Comparison of ENCODE assay signal across 1 cellular context in genomic region chr19:45279587-45280192, GRCh38.
TF ChIP-seq lines count a peak whose summit lies in the region.

No MANE protein-coding gene starts in this region.

TF ChIP-seq in H1, 55 proteins besides CTCF, POLR2A, EP300 and RAD21:
- no peak for TF ChIP-seq SRF (IDR thresholded peaks at IDR 0.05; ENCODE audit: low read depth, low read length)
- no peak for TF ChIP-seq TEAD4 (IDR thresholded peaks at IDR 0.05; ENCODE audit: low read depth, low read length)
- no peak for TF ChIP-seq HDAC2 (IDR thresholded peaks at IDR 0.05; ENCODE audit: borderline replicate concordance in 1 of 2, low read depth in 2 of 2, low read length in 2 of 2)
- TF ChIP-seq BRCA1 (IDR thresholded peaks at IDR 0.05; ENCODE audit: low read depth, low read length) = no peak
- TF ChIP-seq CBX8 (IDR thresholded peaks at IDR 0.05; ENCODE audit: borderline replicate concordance, low read depth, low read length) = no peak
- TF ChIP-seq YY1 (IDR thresholded peaks at IDR 0.05; ENCODE audit: low read depth, low read length) = no peak
- no peak for TF ChIP-seq JUND (IDR thresholded peaks at IDR 0.05; ENCODE audit: low read length)
- no peak for TF ChIP-seq SUZ12 (IDR thresholded peaks at IDR 0.05; ENCODE audit: low read length)
- TF ChIP-seq TBP (IDR thresholded peaks at IDR 0.05; ENCODE audit: low read depth, low read length) = no peak
TF ChIP-seq in H1: peak in this region for 0.
